In the genomic region with DNA sequence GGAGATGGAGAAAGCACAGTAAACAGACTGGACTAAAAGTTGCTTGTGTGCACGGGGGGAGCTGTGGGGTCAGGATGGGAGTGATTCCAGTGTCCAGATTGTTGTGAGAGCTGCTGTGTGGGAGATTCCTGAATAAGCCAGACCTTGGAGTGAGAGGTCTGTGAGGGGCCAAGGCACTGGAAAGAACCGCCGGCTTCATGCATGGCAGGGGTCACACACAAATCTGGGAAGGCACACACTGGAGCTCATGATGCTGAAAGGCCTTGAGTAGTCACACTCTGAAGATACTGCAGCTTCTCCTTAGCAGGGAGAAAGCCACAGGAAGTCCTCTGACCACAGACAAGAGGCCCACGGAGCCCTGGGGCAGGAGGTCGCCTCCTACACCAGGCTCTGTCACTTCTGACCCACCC, we compare ENCODE assay signal across 9 cellular contexts. TPM values are rescaled to one million over a fixed set of nuclear protein-coding genes. Genes with fewer than 3 reads are reported as not detected.
DNase-seq lines count a peak whose midpoint lies in the region; ATAC-seq and TF ChIP-seq lines count a peak whose summit lies in the region.
"Had no signal": no experiment of that assay in that cellular context is flagged by ENCODE, and none has a peak within 500 bp of the region (broad histone marks: within the 10 kb centered on the region; RNA-seq: fewer than 3 reads in every experiment).

No MANE protein-coding gene starts in this region.

- H3K4me3 ChIP-seq in KMS-11 (IDR thresholded peaks at IDR 0.05; ENCODE audit: insufficient read depth, low read depth, low read length) (no peak overlapping the region), osteoblast (ENCODE audit: insufficient read depth, low read length) (no peak overlapping the region)
- H3K4me3 ChIP-seq in effector memory CD4-positive, alpha-beta T cell (ENCODE audit: insufficient read depth, low read depth, low read length, poor library complexity, severe bottlenecking) = no peak overlapping the region
- H3K4me3 ChIP-seq: psoas muscle had no signal

- ATAC-seq in GM18511 (IDR thresholded peaks at IDR 0.05; ENCODE audit: unreplicated experiment) (peak; percentile 59), HG03432 (IDR thresholded peaks at IDR 0.05; ENCODE audit: unreplicated experiment) (no peak)
- ATAC-seq in activated naive CD8-positive, alpha-beta T cell treated with anti-CD3 and anti-CD28 coated beads, Interleukin-2, amount 10 ng/mL, durations not matched to agents 7 days and 5 days (ENCODE audit: low read depth) = peak; percentile 97
- ATAC-seq: psoas muscle had no signal

- no peaks in the 10 kb centered on the region for H3K36me3 Mint-ChIP-seq in activated naive CD8-positive, alpha-beta T cell treated with anti-CD3 and anti-CD28 coated beads, Interleukin-2, amount 10 ng/mL, durations not matched to agents 7 days and 5 days

- no peaks in the 10 kb centered on the region for H4K20me1 ChIP-seq in KMS-11 (ENCODE audit: insufficient read depth)
- H4K20me1 ChIP-seq in osteoblast (ENCODE audit: insufficient read depth, low read length) = peaks cover 18% of the 10 kb centered on the region

- no peak overlapping the region for H3K27ac ChIP-seq in KMS-11
- H3K27ac ChIP-seq in osteoblast (ENCODE audit: low read depth, low read length) = peak overlapping the region; percentile 13
- no peak overlapping the region for H3K27ac ChIP-seq in effector memory CD4-positive, alpha-beta T cell (ENCODE audit: insufficient read depth, low read length, poor library complexity, severe bottlenecking)
- H3K27ac ChIP-seq: psoas muscle had no signal

- no peak overlapping the region for H2AFZ ChIP-seq in KMS-11 (ENCODE audit: low read depth)
- H2AFZ ChIP-seq in osteoblast (ENCODE audit: low read length) = no peak overlapping the region

- no peaks in the 10 kb centered on the region for H3K27me3 ChIP-seq in KMS-11 (ENCODE audit: insufficient read depth, low read depth)
- no peaks in the 10 kb centered on the region for H3K27me3 ChIP-seq in osteoblast (ENCODE audit: insufficient read depth, low read length)
- H3K27me3 ChIP-seq in effector memory CD4-positive, alpha-beta T cell (replicated peaks; ENCODE audit: control insufficient read depth, insufficient read depth, low read length, poor library complexity, severe bottlenecking) = no peaks in the 10 kb centered on the region

- peaks cover 18% of the 10 kb centered on the region for H3K27me3 Mint-ChIP-seq in activated naive CD8-positive, alpha-beta T cell treated with anti-CD3 and anti-CD28 coated beads, Interleukin-2, amount 10 ng/mL, durations not matched to agents 7 days and 5 days

- peak; percentile 52 for DNase-seq in activated naive CD8-positive, alpha-beta T cell treated with anti-CD3 and anti-CD28 coated beads, Interleukin-2, amount 10 ng/mL, durations not matched to agents 7 days and 5 days
- peak; percentile 54 for DNase-seq in osteoblast (ENCODE audit: insufficient read length, low spot score, missing footprints)
- DNase-seq in effector memory CD4-positive, alpha-beta T cell = no peak
- DNase-seq in NAMALWA (ENCODE audit: low spot score) = no peak
- DNase-seq: NCI-H524, psoas muscle had no signal

- POLR2A ChIA-PET in activated naive CD8-positive, alpha-beta T cell treated with anti-CD3 and anti-CD28 coated beads, Interleukin-2, amount 10 ng/mL, durations not matched to agents 7 days and 5 days (lab: Charles Lee) = interaction anchor here (0.6 kb wide), 1 partner anchor 1015 kb away, joined by 4 read pairs; no protein-coding TSS in a partner anchor

- no peak overlapping the region for H3K9ac ChIP-seq in KMS-11

- no peak for TF ChIP-seq CTCF in KMS-11 (conservative IDR thresholded peaks at IDR 0.05; ENCODE audit: low read depth, low read length)
- TF ChIP-seq CTCF in osteoblast (IDR thresholded peaks at IDR 0.05; ENCODE audit: extremely low read depth, low read depth, low read length) = no peak

- H3K27ac Mint-ChIP-seq in activated naive CD8-positive, alpha-beta T cell treated with anti-CD3 and anti-CD28 coated beads, Interleukin-2, amount 10 ng/mL, durations not matched to agents 7 days and 5 days = peak overlapping the region; percentile 84

- H3K4me2 ChIP-seq in KMS-11 (peak overlapping the region; percentile 74; the same call in 1 of the 2 replicates), osteoblast (ENCODE audit: insufficient read depth, low read length) (peak overlapping the region; percentile 24)

- H3K4me3 Mint-ChIP-seq in activated naive CD8-positive, alpha-beta T cell treated with anti-CD3 and anti-CD28 coated beads, Interleukin-2, amount 10 ng/mL, durations not matched to agents 7 days and 5 days = peak overlapping the region; percentile 78

- H3K9me3 ChIP-seq in osteoblast (ENCODE audit: low read depth, low read length) = no peaks in the 10 kb centered on the region
- H3K9me3 ChIP-seq in effector memory CD4-positive, alpha-beta T cell (ENCODE audit: control insufficient read depth, low read length) = no peaks in the 10 kb centered on the region
- H3K9me3 ChIP-seq: psoas muscle had no signal

- H3K4me1 Mint-ChIP-seq in activated naive CD8-positive, alpha-beta T cell treated with anti-CD3 and anti-CD28 coated beads, Interleukin-2, amount 10 ng/mL, durations not matched to agents 7 days and 5 days = peaks cover 24% of the 10 kb centered on the region

- H3K79me2 ChIP-seq in KMS-11 (ENCODE audit: insufficient read depth, low read depth) (no peaks in the 10 kb centered on the region), osteoblast (ENCODE audit: insufficient read depth, low read length) (no peaks in the 10 kb centered on the region)

- peaks cover 19% of the 10 kb centered on the region for H3K4me1 ChIP-seq in KMS-11 (ENCODE audit: low read depth, poor library complexity, severe bottlenecking)
- peaks cover 23% of the 10 kb centered on the region for H3K4me1 ChIP-seq in osteoblast (ENCODE audit: insufficient read depth, low read length)
- no peaks in the 10 kb centered on the region for H3K4me1 ChIP-seq in effector memory CD4-positive, alpha-beta T cell (ENCODE audit: control insufficient read depth, insufficient read depth, low read length, poor library complexity, severe bottlenecking)
- H3K4me1 ChIP-seq: psoas muscle had no signal

- no peaks in the 10 kb centered on the region for H3K36me3 ChIP-seq in KMS-11 (ENCODE audit: insufficient read depth)
- H3K36me3 ChIP-seq in osteoblast (ENCODE audit: insufficient read depth, low read length) = peaks cover 28% of the 10 kb centered on the region
- no peaks in the 10 kb centered on the region for H3K36me3 ChIP-seq in effector memory CD4-positive, alpha-beta T cell (ENCODE audit: control insufficient read depth, insufficient read depth, low read length)

- H3K9me3 Mint-ChIP-seq in activated naive CD8-positive, alpha-beta T cell treated with anti-CD3 and anti-CD28 coated beads, Interleukin-2, amount 10 ng/mL, durations not matched to agents 7 days and 5 days = no peaks in the 10 kb centered on the region

RNA-seq across cellular contexts. Expression of gene ADCY6, which starts 23.1 kb away (rescaled TPM):
- total RNA-seq in activated naive CD8-positive, alpha-beta T cell treated with anti-CD3 and anti-CD28 coated beads, Interleukin-2, amount 10 ng/mL, durations not matched to agents 7 days and 5 days = not detected
- 30.8 and 33.0 TPM in 2 replicates for total RNA-seq in osteoblast

RNA-seq across cellular contexts. Expression of gene CCNT1, which starts 49.3 kb away (rescaled TPM):
- total RNA-seq in activated naive CD8-positive, alpha-beta T cell treated with anti-CD3 and anti-CD28 coated beads, Interleukin-2, amount 10 ng/mL, durations not matched to agents 7 days and 5 days = 10 to 100 TPM; 58.7 to 60.4 TPM
- total RNA-seq in osteoblast = 25.0 and 32.1 TPM in 2 replicates

RNA-seq across cellular contexts. Expression of gene CACNB3, which starts 52.5 kb away (rescaled TPM):
- total RNA-seq in activated naive CD8-positive, alpha-beta T cell treated with anti-CD3 and anti-CD28 coated beads, Interleukin-2, amount 10 ng/mL, durations not matched to agents 7 days and 5 days = 10 to 100 TPM; 13.4 to 20.0 TPM
- total RNA-seq in osteoblast = 10.9 and 15.2 TPM in 2 replicates

Comparison
In these comparisons a context has a peak if more than half of its experiments do, and no peak if none do; other contexts are left out.
1. DNase-seq: peak in activated naive CD8-positive, alpha-beta T cell treated with anti-CD3 and anti-CD28 coated beads, Interleukin-2, amount 10 ng/mL, durations not matched to agents 7 days and 5 days (single experiment) and osteoblast (single experiment); none in effector memory CD4-positive, alpha-beta T cell (0 of 3) and NAMALWA (single experiment).
2. RNA of gene ADCY6, which starts 23.1 kb away (total RNA-seq): 30.8 to 33.0 TPM in osteoblast; not detected in activated naive CD8-positive, alpha-beta T cell treated with anti-CD3 and anti-CD28 coated beads, Interleukin-2, amount 10 ng/mL, durations not matched to agents 7 days and 5 days; every median in the first group is over 10 times any median in the second.